ENCODE assay signal across 8 cellular contexts in genomic region chr12:12266389-12266872, GRCh38. TPM values are rescaled to one million over a fixed set of nuclear protein-coding genes. Genes with fewer than 3 reads are reported as not detected.
DNase-seq lines count a peak whose midpoint lies in the region; ATAC-seq, FAIRE-seq and TF ChIP-seq lines count a peak whose summit lies in the region.

No MANE protein-coding gene starts in this region.

- ATAC-seq in activated naive CD8-positive, alpha-beta T cell treated with anti-CD3 and anti-CD28 coated beads, Interleukin-2, amount 50 U/mL, for 24 hours, result no peak
- ATAC-seq in GM21390 (IDR thresholded peaks at IDR 0.05; ENCODE audit: unreplicated experiment), result no peak

- peak overlapping the region; percentile 82 for H3K4me3 Mint-ChIP-seq in activated naive CD8-positive, alpha-beta T cell treated with anti-CD3 and anti-CD28 coated beads, Interleukin-2, amount 50 U/mL, for 24 hours

- H3K27ac ChIP-seq in small intestine (ENCODE audit: low read depth in 1 of 2, low read length in 1 of 2), result peak overlapping the region; percentile 76 to 97

- H3K36me3 Mint-ChIP-seq in activated naive CD8-positive, alpha-beta T cell treated with anti-CD3 and anti-CD28 coated beads, Interleukin-2, amount 50 U/mL, for 24 hours (ENCODE audit: low read depth), result peaks cover 2% of the 10 kb centered on the region

- peak overlapping the region; percentile 99 for H3K9ac ChIP-seq in iPS-15b (ENCODE audit: low read depth, low read length)

- no peak for FAIRE-seq in small intestine (lab: Jason Lieb, UNC)

- 0 to 1% (median 1%) methylated on average over 15 to 27 of the region's 27 CpGs for WGBS in small intestine, 3 donors

- in situ Hi-C loops in KBM-7 (cut with MboI; ENCODE audit: low pct_unique_long_range_greater_than_20kb, low sequenced_read_pairs), result no loop called here

- DNase-seq in BE2C (peak; percentile 26), HEK293T (ENCODE audit: extremely low spot score) (peak; percentile 29), small intestine (peak; percentile 25), KBM-7 (no peak), epidermal melanocyte (ENCODE audit: insufficient read length, low spot score) (no peak)
- peak; percentile 10 for DNase-seq in activated naive CD8-positive, alpha-beta T cell treated with anti-CD3 and anti-CD28 coated beads, Interleukin-2, amount 50 U/mL, for 24 hours

- peaks cover 33% of the 10 kb centered on the region for H3K27me3 Mint-ChIP-seq in activated naive CD8-positive, alpha-beta T cell treated with anti-CD3 and anti-CD28 coated beads, Interleukin-2, amount 50 U/mL, for 24 hours

- no peak overlapping the region for H3K27ac Mint-ChIP-seq in activated naive CD8-positive, alpha-beta T cell treated with anti-CD3 and anti-CD28 coated beads, Interleukin-2, amount 50 U/mL, for 24 hours

- no peak for TF ChIP-seq CTCF in BE2C (IDR thresholded peaks at IDR 0.05; ENCODE audit: low read depth, low read length)

- POLR2A ChIA-PET in HEK293T (lab: Yijun Ruan, JAX), result interaction anchor here (0.6 to 3.5 kb wide), 12 partner anchors 8 to 182 kb away, joined by 3 to 21 read pairs (median 4); partner anchors contain the start of gene MANSC1

- CTCF ChIA-PET in HEK293T (lab: Yijun Ruan, JAX), result interaction anchor here (0.6 kb wide), 1 partner anchor 64 kb away, joined by 3 read pairs; no protein-coding TSS in a partner anchor

- H3K9me3 ChIP-seq in BE2C (no peaks in the 10 kb centered on the region), iPS-15b (ENCODE audit: control insufficient read depth, insufficient read depth, low read length) (no peaks in the 10 kb centered on the region), small intestine (ENCODE audit: control insufficient read depth, low read depth) (no peaks in the 10 kb centered on the region)

- peak overlapping the region; percentile 91 for H3K4me3 ChIP-seq in BE2C (ENCODE audit: low read depth, low read length)
- peak overlapping the region; percentile 92 for H3K4me3 ChIP-seq in iPS-15b (ENCODE audit: low read depth, low read length)
- H3K4me3 ChIP-seq in small intestine (ENCODE audit: low read depth in 1 of 2, low read length in 2 of 2), result peak overlapping the region; percentile 60 to 71

- H3K36me3 ChIP-seq in BE2C (no peaks in the 10 kb centered on the region), iPS-15b (ENCODE audit: control insufficient read depth, insufficient read depth, low read length) (no peaks in the 10 kb centered on the region), small intestine (ENCODE audit: control insufficient read depth in 2 of 2, insufficient read depth in 2 of 2, low read length in 2 of 2) (no peaks in the 10 kb centered on the region)

- H3K4me1 ChIP-seq in BE2C (peaks cover 3% of the 10 kb centered on the region), iPS-15b (ENCODE audit: control insufficient read depth, insufficient read depth, low read length) (peaks cover 8% of the 10 kb centered on the region), small intestine (ENCODE audit: control insufficient read depth in 2 of 2, insufficient read depth in 1 of 2, low read depth in 1 of 2, low read length in 1 of 2) (no peaks in the 10 kb centered on the region)

- peaks cover 19% of the 10 kb centered on the region for H3K4me1 Mint-ChIP-seq in activated naive CD8-positive, alpha-beta T cell treated with anti-CD3 and anti-CD28 coated beads, Interleukin-2, amount 50 U/mL, for 24 hours

- no peaks in the 10 kb centered on the region for H3K9me3 Mint-ChIP-seq in activated naive CD8-positive, alpha-beta T cell treated with anti-CD3 and anti-CD28 coated beads, Interleukin-2, amount 50 U/mL, for 24 hours

- H3K27me3 ChIP-seq in BE2C (no peaks in the 10 kb centered on the region), iPS-15b (ENCODE audit: control insufficient read depth, insufficient read depth, low read length) (no peaks in the 10 kb centered on the region), small intestine (ENCODE audit: control insufficient read depth in 2 of 2, insufficient read depth in 2 of 2, low read length in 2 of 2) (no peaks in the 10 kb centered on the region)

TF ChIP-seq in HEK293T, 16 proteins besides CTCF, POLR2A, EP300 and RAD21:
- no peak for TF ChIP-seq FOXM1 (IDR thresholded peaks at IDR 0.05; ENCODE audit: borderline replicate concordance)
- no peak for TF ChIP-seq ARNT (IDR thresholded peaks at IDR 0.05)
- no peak for TF ChIP-seq HDGF (IDR thresholded peaks at IDR 0.05; ENCODE audit: borderline replicate concordance)
- no peak for TF ChIP-seq SUZ12 (IDR thresholded peaks at IDR 0.05)

RNA-seq across cellular contexts. Expression of gene LRP6, which starts 0.4 kb away (rescaled TPM):
- polyA plus RNA-seq in BE2C (2012; ENCODE audit: insufficient read depth, insufficient read length, low read depth), result 20.1 TPM
- 1 to 10 TPM; 2.2 to 5.7 (median 2.5) TPM for polyA plus RNA-seq in small intestine

Comparison
In these comparisons a context has a peak if more than half of its experiments do, and no peak if none do; other contexts are left out.
1. DNase-seq: peak in BE2C (single experiment), HEK293T (single experiment), activated naive CD8-positive, alpha-beta T cell treated with anti-CD3 and anti-CD28 coated beads, Interleukin-2, amount 50 U/mL, for 24 hours (single experiment) and small intestine (single experiment); none in KBM-7 (single experiment) and epidermal melanocyte (single experiment).
2. Peak in every context shown above with its lines, with median percentiles within 50 percentile points of each other: H3K4me3 ChIP-seq.